In genomic region chr19:54460230-54461005, GRCh38 we compare ENCODE assay signal across 1 cellular context.
TF ChIP-seq lines count a peak whose summit lies in the region.

No MANE protein-coding gene starts in this region.

TF ChIP-seq in IMR-90, 13 proteins besides CTCF, POLR2A, EP300 and RAD21:
- no peak for TF ChIP-seq SMC3 (IDR thresholded peaks at IDR 0.05; ENCODE audit: low read depth, low read length)
- TF ChIP-seq MXI1 (IDR thresholded peaks at IDR 0.05; ENCODE audit: borderline replicate concordance, low read depth, low read length): no peak
- no peak for TF ChIP-seq RCOR1 (IDR thresholded peaks at IDR 0.05; ENCODE audit: insufficient replicate concordance, low read length)
- no peak for TF ChIP-seq ELK1 (IDR thresholded peaks at IDR 0.05; ENCODE audit: borderline replicate concordance, low read depth, low read length)
- TF ChIP-seq FOS (IDR thresholded peaks at IDR 0.05; ENCODE audit: low read depth, low read length): no peak
- no peak for TF ChIP-seq CEBPB (IDR thresholded peaks at IDR 0.05; ENCODE audit: low read depth, low read length)
- TF ChIP-seq MAZ (IDR thresholded peaks at IDR 0.05; ENCODE audit: borderline replicate concordance, low read depth, low read length): no peak
